In genomic region chr7:14988941-14989340, GRCh38 we compare ENCODE assay signal across 1 cellular context.
TF ChIP-seq lines count a peak whose summit lies in the region.

No MANE protein-coding gene starts in this region.

TF ChIP-seq in SK-N-SH, 30 proteins besides CTCF, POLR2A, EP300 and RAD21 (continued from another document):
- TF ChIP-seq REST (IDR thresholded peaks at IDR 0.05; ENCODE audit: low read depth, low read length): no peak
- peak; percentile 50 for TF ChIP-seq CHD2 (IDR thresholded peaks at IDR 0.05; ENCODE audit: low read length, partially characterized antibody)
- TF ChIP-seq, protein P1, sequence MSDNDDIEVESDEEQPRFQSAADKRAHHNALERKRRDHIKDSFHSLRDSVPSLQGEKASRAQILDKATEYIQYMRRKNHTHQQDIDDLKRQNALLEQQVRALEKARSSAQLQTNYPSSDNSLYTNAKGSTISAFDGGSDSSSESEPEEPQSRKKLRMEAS (IDR thresholded peaks at IDR 0.05; ENCODE audit: low read depth): no peak
- TF ChIP-seq JUND (IDR thresholded peaks at IDR 0.05): no peak
- TF ChIP-seq SMC3 (IDR thresholded peaks at IDR 0.05; ENCODE audit: low read depth, low read length): no peak
- TF ChIP-seq, protein P2, sequence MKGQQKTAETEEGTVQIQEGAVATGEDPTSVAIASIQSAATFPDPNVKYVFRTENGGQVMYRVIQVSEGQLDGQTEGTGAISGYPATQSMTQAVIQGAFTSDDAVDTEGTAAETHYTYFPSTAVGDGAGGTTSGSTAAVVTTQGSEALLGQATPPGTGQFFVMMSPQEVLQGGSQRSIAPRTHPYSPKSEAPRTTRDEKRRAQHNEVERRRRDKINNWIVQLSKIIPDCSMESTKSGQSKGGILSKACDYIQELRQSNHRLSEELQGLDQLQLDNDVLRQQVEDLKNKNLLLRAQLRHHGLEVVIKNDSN (IDR thresholded peaks at IDR 0.05; ENCODE audit: borderline replicate concordance, low read depth): no peak
- no peak for TF ChIP-seq RFX5 (IDR thresholded peaks at IDR 0.05; ENCODE audit: low read length)
- TF ChIP-seq RXRA (IDR thresholded peaks at IDR 0.05; ENCODE audit: borderline replicate concordance, low read depth): no peak
- TF ChIP-seq, protein P3, sequence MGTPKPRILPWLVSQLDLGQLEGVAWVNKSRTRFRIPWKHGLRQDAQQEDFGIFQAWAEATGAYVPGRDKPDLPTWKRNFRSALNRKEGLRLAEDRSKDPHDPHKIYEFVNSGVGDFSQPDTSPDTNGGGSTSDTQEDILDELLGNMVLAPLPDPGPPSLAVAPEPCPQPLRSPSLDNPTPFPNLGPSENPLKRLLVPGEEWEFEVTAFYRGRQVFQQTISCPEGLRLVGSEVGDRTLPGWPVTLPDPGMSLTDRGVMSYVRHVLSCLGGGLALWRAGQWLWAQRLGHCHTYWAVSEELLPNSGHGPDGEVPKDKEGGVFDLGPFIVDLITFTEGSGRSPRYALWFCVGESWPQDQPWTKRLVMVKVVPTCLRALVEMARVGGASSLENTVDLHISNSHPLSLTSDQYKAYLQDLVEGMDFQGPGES (IDR thresholded peaks at IDR 0.05; ENCODE audit: low read depth, low read length): no peak
- no peak for TF ChIP-seq GABPA (IDR thresholded peaks at IDR 0.05; ENCODE audit: low read depth)
- peak; percentile 70 for TF ChIP-seq GATA2 (CRISPR knock-in tag; IDR thresholded peaks at IDR 0.05)
- no peak for TF ChIP-seq POLR2AphosphoS5 (IDR thresholded peaks at IDR 0.05; ENCODE audit: low read depth, low read length)
- TF ChIP-seq TCF12 (IDR thresholded peaks at IDR 0.05): peak; percentile 87
- no peak for TF ChIP-seq TEAD4 (IDR thresholded peaks at IDR 0.05; ENCODE audit: borderline replicate concordance, insufficient read depth)
- no peak for TF ChIP-seq YY1 (IDR thresholded peaks at IDR 0.05; ENCODE audit: low read depth)
- TF ChIP-seq RCOR1 (IDR thresholded peaks at IDR 0.05; ENCODE audit: low read length): peak; percentile 65; the same call in 1 of the 2 replicates
- no peak for TF ChIP-seq USF2 (IDR thresholded peaks at IDR 0.05; ENCODE audit: borderline replicate concordance, low read depth, low read length)
- no peak for TF ChIP-seq FOXJ3 (CRISPR knock-in tag; IDR thresholded peaks at IDR 0.05)
- TF ChIP-seq MXI1 (IDR thresholded peaks at IDR 0.05; ENCODE audit: low read depth, low read length): peak; percentile 64; the same call in 1 of the 2 replicates
- no peak for TF ChIP-seq NRF1 (IDR thresholded peaks at IDR 0.05; ENCODE audit: low read depth, low read length)
- no peak for TF ChIP-seq TAF1 (IDR thresholded peaks at IDR 0.05; ENCODE audit: borderline replicate concordance, low read depth, low read length)
- TF ChIP-seq FOSL2 (IDR thresholded peaks at IDR 0.05; ENCODE audit: borderline replicate concordance, low read depth): no peak
- TF ChIP-seq MEF2A (IDR thresholded peaks at IDR 0.05; ENCODE audit: borderline replicate concordance, low read depth): no peak
- TF ChIP-seq ZBTB33 (IDR thresholded peaks at IDR 0.05; ENCODE audit: borderline replicate concordance, low read depth): no peak
- TF ChIP-seq SIN3A (IDR thresholded peaks at IDR 0.05; ENCODE audit: borderline replicate concordance, low read depth, low read length): no peak
